Comparison of ENCODE assay signal across 14 cellular contexts in the genomic region with DNA sequence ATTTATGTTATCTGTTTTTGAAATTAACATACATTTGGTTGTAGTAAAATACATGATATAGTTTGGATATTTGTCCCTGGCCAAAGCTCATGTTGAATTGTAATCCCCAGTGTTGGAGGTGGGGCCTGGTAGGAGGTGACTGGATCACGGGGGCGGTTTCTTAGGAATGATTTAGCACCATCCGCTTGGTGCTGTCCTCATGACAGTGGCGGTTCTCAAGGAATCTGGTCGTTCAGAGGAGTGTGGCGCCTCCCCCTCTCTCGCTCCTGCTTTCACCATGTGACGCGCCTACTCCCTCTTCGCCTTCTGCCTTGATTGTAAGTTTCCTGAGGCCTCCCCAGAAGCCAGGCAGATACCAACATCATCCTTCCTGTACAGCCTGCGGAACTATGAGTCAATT. TPM values are rescaled to one million over a fixed set of nuclear protein-coding genes. Genes with fewer than 3 reads are reported as not detected.
A peak's percentile ranks its signal among the peaks of the same experiment; 100 is the strongest.
DNase-seq lines count a peak whose midpoint lies in the region; ATAC-seq and TF ChIP-seq lines count a peak whose summit lies in the region.
"Had no signal": no experiment of that assay in that cellular context is flagged by ENCODE, and none has a peak within 500 bp of the region (broad histone marks: within the 10 kb centered on the region; RNA-seq: fewer than 3 reads in every experiment).

No MANE protein-coding gene starts in this region.

- no peak for TF ChIP-seq CTCF in endodermal cell (conservative IDR thresholded peaks at IDR 0.05)

- peaks cover 24% of the 10 kb centered on the region for H3K4me1 Mint-ChIP-seq in endodermal cell
- H3K4me1 Mint-ChIP-seq in stimulated activated naive B cell treated with anti-CD40 and anti-IgM and Interleukin-4, amounts not matched to agents 10 μg/mL and 1 μg/mL and 100 μg/mL, for 72 hours = peaks cover 16 to 26% of the 10 kb centered on the region in 2 donors

- no peak overlapping the region for H3K9ac ChIP-seq in endodermal cell (ENCODE audit: extremely low read depth, low read length, poor library complexity, severe bottlenecking)
- H3K9ac ChIP-seq: BLaER1 had no signal

- ATAC-seq in stimulated activated naive B cell treated with anti-CD40 and anti-IgM and Interleukin-4, amounts not matched to agents 10 μg/mL and 1 μg/mL and 100 μg/mL, for 72 hours (replicated peaks) = no peak

- H3K9me3 ChIP-seq in endodermal cell (ENCODE audit: control insufficient read depth, low read length) = no peaks in the 10 kb centered on the region
- H3K9me3 ChIP-seq: BLaER1 had no signal

- H3K4me3 ChIP-seq in endodermal cell (ENCODE audit: low read length) = no peak overlapping the region
- H3K4me3 ChIP-seq: BLaER1 had no signal

- H3K36me3 ChIP-seq in endodermal cell (ENCODE audit: control insufficient read depth, insufficient read depth, low read length) = no peaks in the 10 kb centered on the region
- H3K36me3 ChIP-seq: BLaER1 had no signal

- H3K27ac ChIP-seq in endodermal cell (ENCODE audit: low read depth, low read length) = no peak overlapping the region
- H3K27ac ChIP-seq: BLaER1 had no signal

- WGBS in endodermal cell (ENCODE audit: insufficient coverage in 1 of 2, insufficient read length in 1 of 2), 2 experiments = 69 to 86% methylated on average over 5 to 11 of the region's 11 CpGs

- peak; percentile 17 for DNase-seq in activated CD8-positive, alpha-beta memory T cell treated with anti-CD3 and anti-CD28 coated beads for 24 hours
- no peak for DNase-seq in activated CD8-positive, alpha-beta memory T cell treated with anti-CD3 and anti-CD28 coated beads, Interleukin-2, amount 50 U/mL, for 4 hours
- DNase-seq in NCI-H526 (lab: John Stamatoyannopoulos, UW) = peak; percentile 91 to 95
- peak; percentile 48 for DNase-seq in endodermal cell
- no peak for DNase-seq in activated T-cell treated with anti-CD3 and anti-CD28 coated beads for 4 hours
- no peak for DNase-seq in NCI-H2227 (lab: John Stamatoyannopoulos, UW; ENCODE audit: unreplicated experiment)
- no peak for DNase-seq in stimulated activated naive B cell treated with anti-CD40 and anti-IgM and Interleukin-4, amounts not matched to agents 10 μg/mL and 1 μg/mL and 100 μg/mL, for 72 hours
- DNase-seq: 8988T had no signal

- peaks cover 3% of the 10 kb centered on the region for H3K27me3 Mint-ChIP-seq in endodermal cell (ENCODE audit: insufficient read depth)
- peaks cover 5 to 24% of the 10 kb centered on the region in 2 donors for H3K27me3 Mint-ChIP-seq in stimulated activated naive B cell treated with anti-CD40 and anti-IgM and Interleukin-4, amounts not matched to agents 10 μg/mL and 1 μg/mL and 100 μg/mL, for 72 hours

- H3K9me3 Mint-ChIP-seq in endodermal cell = no peaks in the 10 kb centered on the region
- H3K9me3 Mint-ChIP-seq in stimulated activated naive B cell treated with anti-CD40 and anti-IgM and Interleukin-4, amounts not matched to agents 10 μg/mL and 1 μg/mL and 100 μg/mL, for 72 hours = no peaks in the 10 kb centered on the region
- H3K9me3 Mint-ChIP-seq: CD4-positive, alpha-beta memory T cell; H9 had no signal

- H3K4me1 ChIP-seq in endodermal cell (ENCODE audit: control insufficient read depth, insufficient read depth, low read length) = no peaks in the 10 kb centered on the region

- no peaks in the 10 kb centered on the region for H3K27me3 ChIP-seq in endodermal cell (ENCODE audit: control insufficient read depth, insufficient read depth, low read length, poor library complexity, severe bottlenecking)
- H3K27me3 ChIP-seq: BLaER1 had no signal

- H3K27ac Mint-ChIP-seq in endodermal cell = no peak overlapping the region
- H3K27ac Mint-ChIP-seq in stimulated activated naive B cell treated with anti-CD40 and anti-IgM and Interleukin-4, amounts not matched to agents 10 μg/mL and 1 μg/mL and 100 μg/mL, for 72 hours = no peak overlapping the region
- H3K27ac Mint-ChIP-seq: CD14-positive monocyte; CD4-positive, alpha-beta memory T cell; H9 had no signal

- H3K36me3 Mint-ChIP-seq in endodermal cell (ENCODE audit: low read depth) = no peaks in the 10 kb centered on the region
- no peaks in the 10 kb centered on the region for H3K36me3 Mint-ChIP-seq in stimulated activated naive B cell treated with anti-CD40 and anti-IgM and Interleukin-4, amounts not matched to agents 10 μg/mL and 1 μg/mL and 100 μg/mL, for 72 hours
- H3K36me3 Mint-ChIP-seq: CD4-positive, alpha-beta memory T cell had no signal

- no peak overlapping the region for H3K4me3 Mint-ChIP-seq in endodermal cell
- H3K4me3 Mint-ChIP-seq in stimulated activated naive B cell treated with anti-CD40 and anti-IgM and Interleukin-4, amounts not matched to agents 10 μg/mL and 1 μg/mL and 100 μg/mL, for 72 hours = no peak overlapping the region
- H3K4me3 Mint-ChIP-seq: CD4-positive, alpha-beta memory T cell; H9 had no signal

RNA-seq across cellular contexts. Expression of gene CTCFL, which starts 29.0 kb away (rescaled TPM):
- 1 to 10 TPM in 1 of 2 donors, under 1 TPM in 1; 0.33 to 1.4 TPM for total RNA-seq in endodermal cell
- 0.28 TPM for polyA plus RNA-seq in endodermal cell (2013, experiment 1 of 2)
- 0.46 TPM for polyA plus RNA-seq in endodermal cell (2013, experiment 2 of 2)
- total RNA-seq: Calu3; CD4-positive, alpha-beta memory T cell had no signal
- polyA plus RNA-seq: AG04450; CD14-positive monocyte; CD4-positive, alpha-beta memory T cell had no signal

Comparison
In these comparisons a context has a peak if more than half of its experiments do, and no peak if none do; other contexts are left out.
1. DNase-seq: peak in activated CD8-positive, alpha-beta memory T cell treated with anti-CD3 and anti-CD28 coated beads for 24 hours (single experiment), NCI-H526 (2 of 2) and endodermal cell (single experiment); none in activated CD8-positive, alpha-beta memory T cell treated with anti-CD3 and anti-CD28 coated beads, Interleukin-2, amount 50 U/mL, for 4 hours (single experiment), activated T-cell treated with anti-CD3 and anti-CD28 coated beads for 4 hours (single experiment), NCI-H2227 (single experiment) and stimulated activated naive B cell treated with anti-CD40 and anti-IgM and Interleukin-4, amounts not matched to agents 10 μg/mL and 1 μg/mL and 100 μg/mL, for 72 hours (single experiment).